8 cellular contexts compared by ENCODE assay signal in genomic region chrX:110001702-110002299, GRCh38. TPM values are rescaled to one million over a fixed set of nuclear protein-coding genes. Genes with fewer than 3 reads are reported as not detected.
DNase-seq lines count a peak whose midpoint lies in the region; ATAC-seq, FAIRE-seq and TF ChIP-seq lines count a peak whose summit lies in the region.

No MANE protein-coding gene starts in this region.

- H3K27ac ChIP-seq in astrocyte (ENCODE audit: low read depth, low read length): no peak overlapping the region

- H3K27me3 ChIP-seq in BE2C: no peaks in the 10 kb centered on the region
- H3K27me3 ChIP-seq in astrocyte (ENCODE audit: insufficient read depth, low read length): no peaks in the 10 kb centered on the region

- H3K27ac Mint-ChIP-seq in astrocyte (ENCODE audit: unreplicated experiment): no peak overlapping the region
- peak overlapping the region; percentile 92 for H3K27ac Mint-ChIP-seq in mesothelial cell of epicardium

- ATAC-seq in HG02884 (IDR thresholded peaks at IDR 0.05; ENCODE audit: unreplicated experiment): peak; percentile 7
- no peak for ATAC-seq in HG02759 (IDR thresholded peaks at IDR 0.05; ENCODE audit: unreplicated experiment)
- ATAC-seq in GM19351 (IDR thresholded peaks at IDR 0.05; ENCODE audit: unreplicated experiment): no peak

- H3K4me2 ChIP-seq in astrocyte (ENCODE audit: low read length): peak overlapping the region; percentile 82

- H4K20me1 ChIP-seq in astrocyte (ENCODE audit: insufficient read depth, low read length): no peaks in the 10 kb centered on the region

- peak overlapping the region; percentile 83 for H3K9ac ChIP-seq in astrocyte (ENCODE audit: low read length)

- H3K9me3 Mint-ChIP-seq in astrocyte (ENCODE audit: unreplicated experiment) (no peaks in the 10 kb centered on the region), mesothelial cell of epicardium (no peaks in the 10 kb centered on the region)

- H3K4me1 ChIP-seq in BE2C: no peaks in the 10 kb centered on the region
- peaks cover 5% of the 10 kb centered on the region for H3K4me1 ChIP-seq in astrocyte (ENCODE audit: insufficient read depth, low read length)

- DNase-seq in BE2C: no peak
- no peak for DNase-seq in astrocyte (ENCODE audit: low read depth)
- no peak for DNase-seq in mesothelial cell of epicardium (ENCODE audit: low spot score in 2 of 2, unreplicated experiment in 2 of 2)
- no peak for DNase-seq in SW 1271 (lab: John Stamatoyannopoulos, UW)
- no peak for DNase-seq in ureter (ENCODE audit: low spot score)

- TF ChIP-seq CTCF in BE2C (IDR thresholded peaks at IDR 0.05; ENCODE audit: low read depth, low read length) (no peak), astrocyte (IDR thresholded peaks at IDR 0.05; ENCODE audit: insufficient read depth, low read depth, low read length) (no peak), mesothelial cell of epicardium (IDR thresholded peaks at IDR 0.05; ENCODE audit: unreplicated experiment) (no peak)

- no peaks in the 10 kb centered on the region for H3K79me2 ChIP-seq in astrocyte (ENCODE audit: insufficient read depth, low read length)

- H3K36me3 ChIP-seq in BE2C: no peaks in the 10 kb centered on the region
- H3K36me3 ChIP-seq in astrocyte (ENCODE audit: insufficient read depth, low read length): no peaks in the 10 kb centered on the region

- H3K36me3 Mint-ChIP-seq in astrocyte (ENCODE audit: low read depth, unreplicated experiment): no peaks in the 10 kb centered on the region
- H3K36me3 Mint-ChIP-seq in mesothelial cell of epicardium: no peaks in the 10 kb centered on the region

- peak overlapping the region; percentile 63 for H3K4me3 ChIP-seq in BE2C (ENCODE audit: low read depth, low read length)
- peak overlapping the region; percentile 57 for H3K4me3 ChIP-seq in astrocyte (ENCODE audit: insufficient read depth, low read depth, low read length)

- peak overlapping the region; percentile 73 for H2AFZ ChIP-seq in astrocyte (ENCODE audit: low read depth, low read length)

- peaks cover 3% of the 10 kb centered on the region for H3K27me3 Mint-ChIP-seq in astrocyte (ENCODE audit: low read depth, unreplicated experiment)
- no peaks in the 10 kb centered on the region for H3K27me3 Mint-ChIP-seq in mesothelial cell of epicardium (ENCODE audit: low read depth)

- no peaks in the 10 kb centered on the region for H3K9me3 ChIP-seq in BE2C
- no peaks in the 10 kb centered on the region for H3K9me3 ChIP-seq in astrocyte (ENCODE audit: insufficient read depth, low read depth, low read length)

- FAIRE-seq in astrocyte (lab: Jason Lieb, UNC): no peak

- H3K4me3 Mint-ChIP-seq in astrocyte (ENCODE audit: unreplicated experiment): peak overlapping the region; percentile 82
- H3K4me3 Mint-ChIP-seq in mesothelial cell of epicardium: peak overlapping the region; percentile 82

- H3K4me1 Mint-ChIP-seq in astrocyte (ENCODE audit: low read depth, unreplicated experiment): peaks cover 9% of the 10 kb centered on the region
- peaks cover 58% of the 10 kb centered on the region for H3K4me1 Mint-ChIP-seq in mesothelial cell of epicardium

RNA-seq across cellular contexts. Expression of gene TMEM164, which starts 1.1 kb away (rescaled TPM):
- polyA plus RNA-seq in BE2C (2012; ENCODE audit: insufficient read depth, insufficient read length, low read depth): 8.9 TPM
- 17.3 and 17.6 TPM in 2 replicates for total RNA-seq in astrocyte
- total RNA-seq in mesothelial cell of epicardium: 42.5 to 44.4 TPM (median 44.0 TPM) in 3 replicates
- total RNA-seq in ureter: 25.5 TPM
